Comparison of ENCODE assay signal across 1 cellular context in the genomic region with DNA sequence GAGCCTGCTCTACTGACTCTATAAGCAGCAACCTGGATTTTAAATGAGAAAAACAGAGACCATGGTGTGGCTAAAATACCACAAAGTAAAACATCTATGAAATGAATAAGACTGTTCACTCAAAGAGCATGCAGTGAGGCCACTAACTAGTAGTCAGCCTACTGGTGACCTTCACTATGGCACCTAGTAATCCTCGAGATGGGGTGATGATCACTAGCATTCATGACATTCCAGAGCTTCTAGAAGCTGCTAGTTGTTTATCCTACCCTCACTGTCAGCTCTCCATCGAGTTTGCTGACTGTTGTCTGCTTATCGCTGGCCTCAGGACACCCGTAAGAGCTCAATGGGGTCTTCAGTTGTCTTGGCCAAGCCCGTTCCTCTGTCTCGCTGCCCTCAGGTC.
TF ChIP-seq lines count a peak whose summit lies in the region.

No MANE protein-coding gene starts in this region.

TF ChIP-seq in WTC11, 78 proteins besides CTCF, POLR2A, EP300 and RAD21 (continued from another document):
- TF ChIP-seq, protein P1, sequence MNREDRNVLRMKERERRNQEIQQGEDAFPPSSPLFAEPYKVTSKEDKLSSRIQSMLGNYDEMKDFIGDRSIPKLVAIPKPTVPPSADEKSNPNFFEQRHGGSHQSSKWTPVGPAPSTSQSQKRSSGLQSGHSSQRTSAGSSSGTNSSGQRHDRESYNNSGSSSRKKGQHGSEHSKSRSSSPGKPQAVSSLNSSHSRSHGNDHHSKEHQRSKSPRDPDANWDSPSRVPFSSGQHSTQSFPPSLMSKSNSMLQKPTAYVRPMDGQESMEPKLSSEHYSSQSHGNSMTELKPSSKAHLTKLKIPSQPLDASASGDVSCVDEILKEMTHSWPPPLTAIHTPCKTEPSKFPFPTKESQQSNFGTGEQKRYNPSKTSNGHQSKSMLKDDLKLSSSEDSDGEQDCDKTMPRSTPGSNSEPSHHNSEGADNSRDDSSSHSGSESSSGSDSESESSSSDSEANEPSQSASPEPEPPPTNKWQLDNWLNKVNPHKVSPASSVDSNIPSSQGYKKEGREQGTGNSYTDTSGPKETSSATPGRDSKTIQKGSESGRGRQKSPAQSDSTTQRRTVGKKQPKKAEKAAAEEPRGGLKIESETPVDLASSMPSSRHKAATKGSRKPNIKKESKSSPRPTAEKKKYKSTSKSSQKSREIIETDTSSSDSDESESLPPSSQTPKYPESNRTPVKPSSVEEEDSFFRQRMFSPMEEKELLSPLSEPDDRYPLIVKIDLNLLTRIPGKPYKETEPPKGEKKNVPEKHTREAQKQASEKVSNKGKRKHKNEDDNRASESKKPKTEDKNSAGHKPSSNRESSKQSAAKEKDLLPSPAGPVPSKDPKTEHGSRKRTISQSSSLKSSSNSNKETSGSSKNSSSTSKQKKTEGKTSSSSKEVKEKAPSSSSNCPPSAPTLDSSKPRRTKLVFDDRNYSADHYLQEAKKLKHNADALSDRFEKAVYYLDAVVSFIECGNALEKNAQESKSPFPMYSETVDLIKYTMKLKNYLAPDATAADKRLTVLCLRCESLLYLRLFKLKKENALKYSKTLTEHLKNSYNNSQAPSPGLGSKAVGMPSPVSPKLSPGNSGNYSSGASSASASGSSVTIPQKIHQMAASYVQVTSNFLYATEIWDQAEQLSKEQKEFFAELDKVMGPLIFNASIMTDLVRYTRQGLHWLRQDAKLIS (CRISPR knock-in tag; IDR thresholded peaks at IDR 0.05; ENCODE audit: borderline replicate concordance), result no peak
- TF ChIP-seq, protein P2, sequence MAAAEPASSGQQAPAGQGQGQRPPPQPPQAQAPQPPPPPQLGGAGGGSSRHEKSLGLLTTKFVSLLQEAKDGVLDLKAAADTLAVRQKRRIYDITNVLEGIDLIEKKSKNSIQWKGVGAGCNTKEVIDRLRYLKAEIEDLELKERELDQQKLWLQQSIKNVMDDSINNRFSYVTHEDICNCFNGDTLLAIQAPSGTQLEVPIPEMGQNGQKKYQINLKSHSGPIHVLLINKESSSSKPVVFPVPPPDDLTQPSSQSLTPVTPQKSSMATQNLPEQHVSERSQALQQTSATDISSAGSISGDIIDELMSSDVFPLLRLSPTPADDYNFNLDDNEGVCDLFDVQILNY (CRISPR knock-in tag; IDR thresholded peaks at IDR 0.05), result no peak
- TF ChIP-seq MYBL2 (CRISPR knock-in tag; IDR thresholded peaks at IDR 0.05) (no peak), ZNF317 (CRISPR knock-in tag; IDR thresholded peaks at IDR 0.05; ENCODE audit: borderline replicate concordance, low read depth) (no peak), JUN (CRISPR knock-in tag; IDR thresholded peaks at IDR 0.05) (no peak), SMAD4 (CRISPR knock-in tag; IDR thresholded peaks at IDR 0.05) (no peak), NFYB (CRISPR knock-in tag; conservative IDR thresholded peaks at IDR 0.05; ENCODE audit: low read depth) (no peak), SMAD3 (CRISPR knock-in tag; IDR thresholded peaks at IDR 0.05; ENCODE audit: borderline replicate concordance) (no peak), ZNF396 (CRISPR knock-in tag; IDR thresholded peaks at IDR 0.05; ENCODE audit: borderline replicate concordance) (no peak), ZNF423 (CRISPR knock-in tag; IDR thresholded peaks at IDR 0.05) (no peak), TEAD1 (CRISPR knock-in tag; IDR thresholded peaks at IDR 0.05) (no peak), SP1 (CRISPR knock-in tag; conservative IDR thresholded peaks at IDR 0.05) (no peak), ZNF138 (CRISPR knock-in tag; conservative IDR thresholded peaks at IDR 0.05) (no peak)
- TF ChIP-seq, protein P3, sequence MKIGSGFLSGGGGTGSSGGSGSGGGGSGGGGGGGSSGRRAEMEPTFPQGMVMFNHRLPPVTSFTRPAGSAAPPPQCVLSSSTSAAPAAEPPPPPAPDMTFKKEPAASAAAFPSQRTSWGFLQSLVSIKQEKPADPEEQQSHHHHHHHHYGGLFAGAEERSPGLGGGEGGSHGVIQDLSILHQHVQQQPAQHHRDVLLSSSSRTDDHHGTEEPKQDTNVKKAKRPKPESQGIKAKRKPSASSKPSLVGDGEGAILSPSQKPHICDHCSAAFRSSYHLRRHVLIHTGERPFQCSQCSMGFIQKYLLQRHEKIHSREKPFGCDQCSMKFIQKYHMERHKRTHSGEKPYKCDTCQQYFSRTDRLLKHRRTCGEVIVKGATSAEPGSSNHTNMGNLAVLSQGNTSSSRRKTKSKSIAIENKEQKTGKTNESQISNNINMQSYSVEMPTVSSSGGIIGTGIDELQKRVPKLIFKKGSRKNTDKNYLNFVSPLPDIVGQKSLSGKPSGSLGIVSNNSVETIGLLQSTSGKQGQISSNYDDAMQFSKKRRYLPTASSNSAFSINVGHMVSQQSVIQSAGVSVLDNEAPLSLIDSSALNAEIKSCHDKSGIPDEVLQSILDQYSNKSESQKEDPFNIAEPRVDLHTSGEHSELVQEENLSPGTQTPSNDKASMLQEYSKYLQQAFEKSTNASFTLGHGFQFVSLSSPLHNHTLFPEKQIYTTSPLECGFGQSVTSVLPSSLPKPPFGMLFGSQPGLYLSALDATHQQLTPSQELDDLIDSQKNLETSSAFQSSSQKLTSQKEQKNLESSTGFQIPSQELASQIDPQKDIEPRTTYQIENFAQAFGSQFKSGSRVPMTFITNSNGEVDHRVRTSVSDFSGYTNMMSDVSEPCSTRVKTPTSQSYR (CRISPR knock-in tag; IDR thresholded peaks at IDR 0.05), result no peak
- TF ChIP-seq, protein P4, sequence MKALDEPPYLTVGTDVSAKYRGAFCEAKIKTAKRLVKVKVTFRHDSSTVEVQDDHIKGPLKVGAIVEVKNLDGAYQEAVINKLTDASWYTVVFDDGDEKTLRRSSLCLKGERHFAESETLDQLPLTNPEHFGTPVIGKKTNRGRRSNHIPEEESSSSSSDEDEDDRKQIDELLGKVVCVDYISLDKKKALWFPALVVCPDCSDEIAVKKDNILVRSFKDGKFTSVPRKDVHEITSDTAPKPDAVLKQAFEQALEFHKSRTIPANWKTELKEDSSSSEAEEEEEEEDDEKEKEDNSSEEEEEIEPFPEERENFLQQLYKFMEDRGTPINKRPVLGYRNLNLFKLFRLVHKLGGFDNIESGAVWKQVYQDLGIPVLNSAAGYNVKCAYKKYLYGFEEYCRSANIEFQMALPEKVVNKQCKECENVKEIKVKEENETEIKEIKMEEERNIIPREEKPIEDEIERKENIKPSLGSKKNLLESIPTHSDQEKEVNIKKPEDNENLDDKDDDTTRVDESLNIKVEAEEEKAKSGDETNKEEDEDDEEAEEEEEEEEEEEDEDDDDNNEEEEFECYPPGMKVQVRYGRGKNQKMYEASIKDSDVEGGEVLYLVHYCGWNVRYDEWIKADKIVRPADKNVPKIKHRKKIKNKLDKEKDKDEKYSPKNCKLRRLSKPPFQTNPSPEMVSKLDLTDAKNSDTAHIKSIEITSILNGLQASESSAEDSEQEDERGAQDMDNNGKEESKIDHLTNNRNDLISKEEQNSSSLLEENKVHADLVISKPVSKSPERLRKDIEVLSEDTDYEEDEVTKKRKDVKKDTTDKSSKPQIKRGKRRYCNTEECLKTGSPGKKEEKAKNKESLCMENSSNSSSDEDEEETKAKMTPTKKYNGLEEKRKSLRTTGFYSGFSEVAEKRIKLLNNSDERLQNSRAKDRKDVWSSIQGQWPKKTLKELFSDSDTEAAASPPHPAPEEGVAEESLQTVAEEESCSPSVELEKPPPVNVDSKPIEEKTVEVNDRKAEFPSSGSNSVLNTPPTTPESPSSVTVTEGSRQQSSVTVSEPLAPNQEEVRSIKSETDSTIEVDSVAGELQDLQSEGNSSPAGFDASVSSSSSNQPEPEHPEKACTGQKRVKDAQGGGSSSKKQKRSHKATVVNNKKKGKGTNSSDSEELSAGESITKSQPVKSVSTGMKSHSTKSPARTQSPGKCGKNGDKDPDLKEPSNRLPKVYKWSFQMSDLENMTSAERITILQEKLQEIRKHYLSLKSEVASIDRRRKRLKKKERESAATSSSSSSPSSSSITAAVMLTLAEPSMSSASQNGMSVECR (CRISPR knock-in tag; IDR thresholded peaks at IDR 0.05; ENCODE audit: borderline replicate concordance), result no peak
- TF ChIP-seq, protein P5, sequence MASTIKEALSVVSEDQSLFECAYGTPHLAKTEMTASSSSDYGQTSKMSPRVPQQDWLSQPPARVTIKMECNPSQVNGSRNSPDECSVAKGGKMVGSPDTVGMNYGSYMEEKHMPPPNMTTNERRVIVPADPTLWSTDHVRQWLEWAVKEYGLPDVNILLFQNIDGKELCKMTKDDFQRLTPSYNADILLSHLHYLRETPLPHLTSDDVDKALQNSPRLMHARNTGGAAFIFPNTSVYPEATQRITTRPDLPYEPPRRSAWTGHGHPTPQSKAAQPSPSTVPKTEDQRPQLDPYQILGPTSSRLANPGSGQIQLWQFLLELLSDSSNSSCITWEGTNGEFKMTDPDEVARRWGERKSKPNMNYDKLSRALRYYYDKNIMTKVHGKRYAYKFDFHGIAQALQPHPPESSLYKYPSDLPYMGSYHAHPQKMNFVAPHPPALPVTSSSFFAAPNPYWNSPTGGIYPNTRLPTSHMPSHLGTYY (CRISPR knock-in tag; IDR thresholded peaks at IDR 0.05), result no peak
